In genomic region chr22:20912494-20912893, GRCh38 we compare ENCODE assay signal across 34 cellular contexts. TPM values are rescaled to one million over a fixed set of nuclear protein-coding genes. Genes with fewer than 3 reads are reported as not detected.
"Had no signal": no experiment of that assay in that cellular context is flagged by ENCODE, and none has a peak within 500 bp of the region (broad histone marks: within the 10 kb centered on the region; RNA-seq: fewer than 3 reads in every experiment).

No MANE protein-coding gene starts in this region.

- H3K4me3 Mint-ChIP-seq: activated B cell treated with CpG ODN at 0.5 μM for 24 hours; activated CD4-positive, alpha-beta memory T cell treated with anti-CD3 and anti-CD28 coated beads for 36 hours; activated naive CD4-positive, alpha-beta T cell treated with anti-CD3 and anti-CD28 coated beads for 36 hours; activated T-cell treated with anti-CD3 and anti-CD28 coated beads, Interleukin-2, amount 50 U/mL, for 4 hours; activated T-helper 1 cell treated with anti-CD3 and anti-CD28 coated beads, Interleukin-12 subunit alpha, Interleukin-12 subunit beta, Interleukin-2, Interleukin-4 antibody, amounts not matched to agents 30 ng/mL and 10 ng/mL and 1 ng/mL, durations not matched to agents 14 hours and 24 hours and 36 hours had no signal

- H3K27ac Mint-ChIP-seq: activated B cell treated with CpG ODN at 0.5 μM for 24 hours; activated CD4-positive, alpha-beta memory T cell treated with anti-CD3 and anti-CD28 coated beads for 36 hours; activated naive CD4-positive, alpha-beta T cell treated with anti-CD3 and anti-CD28 coated beads for 36 hours; activated T-helper 1 cell treated with anti-CD3 and anti-CD28 coated beads, Interleukin-12 subunit alpha, Interleukin-12 subunit beta, Interleukin-2, Interleukin-4 antibody, amounts not matched to agents 30 ng/mL and 10 ng/mL and 1 ng/mL, durations not matched to agents 14 hours and 24 hours and 36 hours had no signal

- H3K9me3 Mint-ChIP-seq: activated B cell treated with CpG ODN at 0.5 μM for 24 hours; activated CD4-positive, alpha-beta memory T cell treated with anti-CD3 and anti-CD28 coated beads for 36 hours; activated naive CD4-positive, alpha-beta T cell treated with anti-CD3 and anti-CD28 coated beads for 36 hours; activated naive CD4-positive, alpha-beta T cell treated with anti-CD3 and anti-CD28 coated beads, Interleukin-2, amount 50 U/mL, for 72 hours; activated T-cell treated with anti-CD3 and anti-CD28 coated beads, Interleukin-2, amount 50 U/mL, for 4 hours; activated T-helper 1 cell treated with anti-CD3 and anti-CD28 coated beads, Interleukin-12 subunit alpha, Interleukin-12 subunit beta, Interleukin-2, Interleukin-4 antibody, amounts not matched to agents 30 ng/mL and 10 ng/mL and 1 ng/mL, durations not matched to agents 14 hours and 24 hours and 36 hours had no signal

- H3K36me3 ChIP-seq: adrenal gland, breast epithelium had no signal

- H3K4me3 ChIP-seq: adrenal gland, body of pancreas, breast epithelium, PC-9 had no signal

- H3K27me3 ChIP-seq: adrenal gland, body of pancreas, breast epithelium had no signal

- H3K4me1 ChIP-seq: breast epithelium had no signal

- H3K27me3 Mint-ChIP-seq: activated B cell treated with CpG ODN at 0.5 μM for 24 hours; activated CD4-positive, alpha-beta memory T cell treated with anti-CD3 and anti-CD28 coated beads for 36 hours had no signal

- H3K9me3 ChIP-seq: adrenal gland, body of pancreas, breast epithelium had no signal

- H3K27ac ChIP-seq: adrenal gland, body of pancreas, breast epithelium, KMS-11, PC-9, VCaP had no signal

- H3K36me3 Mint-ChIP-seq: activated CD4-positive, alpha-beta memory T cell treated with anti-CD3 and anti-CD28 coated beads for 36 hours; activated naive CD4-positive, alpha-beta T cell treated with anti-CD3 and anti-CD28 coated beads, Interleukin-2, amount 50 U/mL, for 72 hours had no signal

- ATAC-seq: activated naive CD4-positive, alpha-beta T cell treated with anti-CD3 and anti-CD28 coated beads, Interleukin-2, amount 50 U/mL, for 72 hours; activated T-cell treated with anti-CD3 and anti-CD28 coated beads, Interleukin-2, amount 50 U/mL, for 4 hours; body of pancreas had no signal

- H2AFZ ChIP-seq: PC-9 had no signal

- H3K9ac ChIP-seq: KMS-11 had no signal

- H3K4me2 ChIP-seq: KMS-11, PC-9 had no signal

- DNase-seq: activated B cell treated with CpG ODN at 0.5 μM for 24 hours; activated CD4-positive, alpha-beta memory T cell treated with anti-CD3 and anti-CD28 coated beads for 36 hours; activated CD4-positive, alpha-beta T cell treated with anti-CD3 and anti-CD28 coated beads for 4 hours; activated CD4-positive, alpha-beta T cell treated with anti-CD3 and anti-CD28 coated beads, Interleukin-2, amount 50 U/mL, for 1 hour; activated CD4-positive, CD25-positive, alpha-beta regulatory T cell treated with anti-CD3 and anti-CD28 coated beads, Interleukin-2, amount 50 U/mL, for 72 hours; activated CD8-positive, alpha-beta memory T cell treated with anti-CD3 and anti-CD28 coated beads, Interleukin-2, amount 50 U/mL, for 4 hours; activated gamma-delta T cell treated with Interleukin-2 at 50 U/mL for 16 hours; activated naive CD4-positive, alpha-beta T cell treated with anti-CD3 and anti-CD28 coated beads for 36 hours; activated T-cell treated with anti-CD3 and anti-CD28 coated beads for 4 hours; activated T-cell treated with anti-CD3 and anti-CD28 coated beads, Interleukin-2, amount 50 U/mL, for 4 hours; adrenal gland; body of pancreas; NCI-H1092 treated with DMSO at 0.1 percent for 48 hours; NCI-H1417; NCI-H146; NCI-H187; NCI-H2029 treated with DMSO at 0.1 percent for 48 hours; NCI-H2107; NCI-H2171; NCI-H510A; NCI-H526; NCI-H748 treated with DMSO at 0.1 percent for 48 hours; PC-9; Right ventricle myocardium superior; SW 1271; T-helper 1 cell; T-helper 2 cell; T-helper 9 cell had no signal

RNA-seq across cellular contexts. Expression of gene AIFM3, which starts 54.6 kb away (rescaled TPM):
- total RNA-seq: activated CD4-positive, alpha-beta memory T cell treated with anti-CD3 and anti-CD28 coated beads for 36 hours; LHCN-M2 had no signal
